In genomic region chr10:22634606-22635467, GRCh38 we compare ENCODE assay signal across 19 cellular contexts.
DNase-seq lines count a peak whose midpoint lies in the region; ATAC-seq and TF ChIP-seq lines count a peak whose summit lies in the region.
"Had no signal": no experiment of that assay in that cellular context is flagged by ENCODE, and none has a peak within 500 bp of the region (broad histone marks: within the 10 kb centered on the region; RNA-seq: fewer than 3 reads in every experiment).

No MANE protein-coding gene starts in this region.

- no peak overlapping the region for H3K27ac ChIP-seq in hepatocyte
- H3K27ac ChIP-seq: A549, ascending aorta, foreskin keratinocyte, left ventricle myocardium inferior, PC-9 had no signal

- no peak for TF ChIP-seq CTCF in activated CD8-positive, alpha-beta T cell treated with anti-CD3 and anti-CD28 coated beads for 36 hours (IDR thresholded peaks at IDR 0.05)
- TF ChIP-seq CTCF in glutamatergic neuron (IDR thresholded peaks at IDR 0.05; ENCODE audit: partially characterized antibody, unreplicated experiment) (no peak), hepatocyte (IDR thresholded peaks at IDR 0.05; ENCODE audit: poor library complexity) (no peak)

- H3K79me2 ChIP-seq in hepatocyte = peaks cover 50% of the 10 kb centered on the region

- no peaks in the 10 kb centered on the region for H3K9me3 ChIP-seq in hepatocyte (ENCODE audit: low read depth)
- H3K9me3 ChIP-seq: A549, ascending aorta, left ventricle myocardium inferior had no signal

- no peaks in the 10 kb centered on the region for H3K27me3 ChIP-seq in hepatocyte
- H3K27me3 ChIP-seq: ascending aorta, foreskin keratinocyte had no signal

- CTCF ChIA-PET in activated CD4-positive, alpha-beta T cell treated with anti-CD3 and anti-CD28 coated beads, Interleukin-2, amount 10 ng/mL, durations not matched to agents 7 days and 5 days (lab: Charles Lee) = interaction anchor here (0.9 to 1.5 kb wide), 3 partner anchors 8 to 12 kb away, joined by 3 to 4 read pairs (median 3); no protein-coding TSS in a partner anchor
- CTCF ChIA-PET in activated CD8-positive, alpha-beta T cell treated with anti-CD3 and anti-CD28 coated beads for 36 hours (lab: Charles Lee) = interaction anchor here (1.3 kb wide), 1 partner anchor 19 kb away, joined by 3 read pairs; no protein-coding TSS in a partner anchor

- H4K20me1 ChIP-seq in hepatocyte (ENCODE audit: insufficient read depth, poor library complexity, severe bottlenecking) = no peaks in the 10 kb centered on the region

- DNase-seq in activated CD4-positive, alpha-beta T cell treated with anti-CD3 and anti-CD28 coated beads, Interleukin-2, amount 10 ng/mL, durations not matched to agents 7 days and 5 days = no peak
- no peak for DNase-seq in activated CD4-positive, alpha-beta T cell treated with anti-CD3 and anti-CD28 coated beads, Interleukin-2, amount 50 U/mL, for 48 hours
- peak; percentile 57 for DNase-seq in activated CD8-positive, alpha-beta T cell treated with anti-CD3 and anti-CD28 coated beads for 36 hours
- no peak for DNase-seq in glutamatergic neuron
- DNase-seq in stimulated activated naive CD8-positive, alpha-beta T cell treated with anti-CD3 and anti-CD28 coated beads, Interleukin-15, amount 100 ng/mL, for 72 hours = no peak
- DNase-seq in hepatocyte (ENCODE audit: low spot score) = no peak
- no peak for DNase-seq in GM19238 (ENCODE audit: insufficient read length, low spot score)
- no peak for DNase-seq in NCI-H1105 treated with DMSO at 0.1 percent for 48 hours (lab: John Stamatoyannopoulos, UW)
- DNase-seq: DMS79 treated with DMSO at 0.1 percent for 48 hours, foreskin keratinocyte, left ventricle myocardium inferior, MM.1S, NCI-H2029, NCI-H526, PC-9 had no signal

- ATAC-seq in activated CD8-positive, alpha-beta T cell treated with anti-CD3 and anti-CD28 coated beads for 36 hours = peak; percentile 54
- ATAC-seq in stimulated activated naive CD8-positive, alpha-beta T cell treated with anti-CD3 and anti-CD28 coated beads, Interleukin-15, amount 100 ng/mL, for 72 hours = peak; percentile 37
- ATAC-seq: A549, foreskin keratinocyte, HepG2, SK-N-SH treated with all-trans-retinoic acid at 6 μM for 48 hours had no signal

- H3K36me3 ChIP-seq in hepatocyte (replicated peaks; ENCODE audit: insufficient read depth, low read depth) = no peaks in the 10 kb centered on the region
- H3K36me3 ChIP-seq: ascending aorta, left ventricle myocardium inferior had no signal

- H3K36me3 Mint-ChIP-seq in activated CD4-positive, alpha-beta T cell treated with anti-CD3 and anti-CD28 coated beads, Interleukin-2, amount 10 ng/mL, durations not matched to agents 7 days and 5 days (ENCODE audit: low read depth) = peaks cover 44% of the 10 kb centered on the region
- H3K36me3 Mint-ChIP-seq in activated CD8-positive, alpha-beta T cell treated with anti-CD3 and anti-CD28 coated beads for 36 hours (ENCODE audit: low read depth) = peaks cover 47% of the 10 kb centered on the region
- H3K36me3 Mint-ChIP-seq in glutamatergic neuron (ENCODE audit: unreplicated experiment) = no peaks in the 10 kb centered on the region

- no peak overlapping the region for H2AFZ ChIP-seq in hepatocyte
- H2AFZ ChIP-seq: PC-9 had no signal

- POLR2A ChIA-PET in activated CD4-positive, alpha-beta T cell treated with anti-CD3 and anti-CD28 coated beads, Interleukin-2, amount 10 ng/mL, durations not matched to agents 7 days and 5 days (lab: Charles Lee) = no interaction called here
- POLR2A ChIA-PET in activated CD8-positive, alpha-beta T cell treated with anti-CD3 and anti-CD28 coated beads for 36 hours (lab: Charles Lee) = interaction anchor here (2.9 to 3.0 kb wide), 2 partner anchors 8 to 13 kb away, joined by 7 to 24 read pairs; no protein-coding TSS in a partner anchor

- H3K4me3 ChIP-seq in hepatocyte = no peak overlapping the region
- H3K4me3 ChIP-seq: A549, ascending aorta, left ventricle myocardium inferior, PC-9 had no signal

- peak overlapping the region; percentile 16 for H3K27ac Mint-ChIP-seq in activated CD4-positive, alpha-beta T cell treated with anti-CD3 and anti-CD28 coated beads, Interleukin-2, amount 10 ng/mL, durations not matched to agents 7 days and 5 days
- peak overlapping the region; percentile 90 for H3K27ac Mint-ChIP-seq in activated CD8-positive, alpha-beta T cell treated with anti-CD3 and anti-CD28 coated beads for 36 hours
- peak overlapping the region; percentile 4 for H3K27ac Mint-ChIP-seq in glutamatergic neuron (ENCODE audit: unreplicated experiment)
- peak overlapping the region; percentile 84 to 94 for H3K27ac Mint-ChIP-seq in stimulated activated naive CD8-positive, alpha-beta T cell treated with anti-CD3 and anti-CD28 coated beads, Interleukin-15, amount 100 ng/mL, for 72 hours

- no peaks in the 10 kb centered on the region for H3K27me3 Mint-ChIP-seq in activated CD4-positive, alpha-beta T cell treated with anti-CD3 and anti-CD28 coated beads, Interleukin-2, amount 10 ng/mL, durations not matched to agents 7 days and 5 days
- no peaks in the 10 kb centered on the region for H3K27me3 Mint-ChIP-seq in activated CD8-positive, alpha-beta T cell treated with anti-CD3 and anti-CD28 coated beads for 36 hours
- no peaks in the 10 kb centered on the region for H3K27me3 Mint-ChIP-seq in glutamatergic neuron (ENCODE audit: unreplicated experiment)
- no peaks in the 10 kb centered on the region for H3K27me3 Mint-ChIP-seq in stimulated activated naive CD8-positive, alpha-beta T cell treated with anti-CD3 and anti-CD28 coated beads, Interleukin-15, amount 100 ng/mL, for 72 hours

- WGBS in hepatocyte (ENCODE audit: low lambda C conversion rate, missing lambda C conversion rate) = 90% methylated on average over 4 of the region's 4 CpGs

- H3K9me2 ChIP-seq in hepatocyte (replicated peaks; ENCODE audit: insufficient read depth) = no peaks in the 10 kb centered on the region

- intact Hi-C loops in activated CD8-positive, alpha-beta T cell treated with anti-CD3 and anti-CD28 coated beads for 36 hours (cut with micrococcal nuclease) = loop anchor here (5.0 kb wide), 1 partner anchor 47 kb away; no protein-coding TSS in a partner anchor

- H3K4me1 ChIP-seq in hepatocyte (ENCODE audit: insufficient read depth) = no peaks in the 10 kb centered on the region
- H3K4me1 ChIP-seq: A549 had no signal

- no peak overlapping the region for H3K4me3 Mint-ChIP-seq in activated CD4-positive, alpha-beta T cell treated with anti-CD3 and anti-CD28 coated beads, Interleukin-2, amount 10 ng/mL, durations not matched to agents 7 days and 5 days
- H3K4me3 Mint-ChIP-seq in activated CD8-positive, alpha-beta T cell treated with anti-CD3 and anti-CD28 coated beads for 36 hours = peak overlapping the region; percentile 12
- no peak overlapping the region for H3K4me3 Mint-ChIP-seq in glutamatergic neuron (ENCODE audit: unreplicated experiment)
- H3K4me3 Mint-ChIP-seq in stimulated activated naive CD8-positive, alpha-beta T cell treated with anti-CD3 and anti-CD28 coated beads, Interleukin-15, amount 100 ng/mL, for 72 hours = peak overlapping the region; percentile 49 to 54

- no peak overlapping the region for H3K4me2 ChIP-seq in hepatocyte
- H3K4me2 ChIP-seq: A549, PC-9 had no signal

- peaks cover 83% of the 10 kb centered on the region for H3K4me1 Mint-ChIP-seq in activated CD4-positive, alpha-beta T cell treated with anti-CD3 and anti-CD28 coated beads, Interleukin-2, amount 10 ng/mL, durations not matched to agents 7 days and 5 days
- peaks cover 85% of the 10 kb centered on the region for H3K4me1 Mint-ChIP-seq in activated CD8-positive, alpha-beta T cell treated with anti-CD3 and anti-CD28 coated beads for 36 hours (ENCODE audit: low read depth)
- H3K4me1 Mint-ChIP-seq in glutamatergic neuron (ENCODE audit: low read depth, unreplicated experiment) = peaks cover 1% of the 10 kb centered on the region
- H3K4me1 Mint-ChIP-seq in stimulated activated naive CD8-positive, alpha-beta T cell treated with anti-CD3 and anti-CD28 coated beads, Interleukin-15, amount 100 ng/mL, for 72 hours = peaks cover 94% of the 10 kb centered on the region

- peaks cover 3% of the 10 kb centered on the region for H3K9me3 Mint-ChIP-seq in activated CD4-positive, alpha-beta T cell treated with anti-CD3 and anti-CD28 coated beads, Interleukin-2, amount 10 ng/mL, durations not matched to agents 7 days and 5 days
- H3K9me3 Mint-ChIP-seq in activated CD8-positive, alpha-beta T cell treated with anti-CD3 and anti-CD28 coated beads for 36 hours = peaks cover 12% of the 10 kb centered on the region
- no peaks in the 10 kb centered on the region for H3K9me3 Mint-ChIP-seq in glutamatergic neuron (ENCODE audit: unreplicated experiment)
- peaks cover 7 to 9% of the 10 kb centered on the region in 2 donors for H3K9me3 Mint-ChIP-seq in stimulated activated naive CD8-positive, alpha-beta T cell treated with anti-CD3 and anti-CD28 coated beads, Interleukin-15, amount 100 ng/mL, for 72 hours

Comparison
In these comparisons a context has a peak if more than half of its experiments do, and no peak if none do; other contexts are left out.
1. H3K27ac Mint-ChIP-seq: peak in every context shown above with its lines; median percentile 90 in activated CD8-positive, alpha-beta T cell treated with anti-CD3 and anti-CD28 coated beads for 36 hours; 89 in stimulated activated naive CD8-positive, alpha-beta T cell treated with anti-CD3 and anti-CD28 coated beads, Interleukin-15, amount 100 ng/mL, for 72 hours; 16 in activated CD4-positive, alpha-beta T cell treated with anti-CD3 and anti-CD28 coated beads, Interleukin-2, amount 10 ng/mL, durations not matched to agents 7 days and 5 days; 4 in glutamatergic neuron.
2. H3K4me3 Mint-ChIP-seq: peak in activated CD8-positive, alpha-beta T cell treated with anti-CD3 and anti-CD28 coated beads for 36 hours (single experiment) and stimulated activated naive CD8-positive, alpha-beta T cell treated with anti-CD3 and anti-CD28 coated beads, Interleukin-15, amount 100 ng/mL, for 72 hours (2 of 2); none in activated CD4-positive, alpha-beta T cell treated with anti-CD3 and anti-CD28 coated beads, Interleukin-2, amount 10 ng/mL, durations not matched to agents 7 days and 5 days (single experiment) and glutamatergic neuron (single experiment).